ENCODE assay signal across 8 cellular contexts in the genomic region with DNA sequence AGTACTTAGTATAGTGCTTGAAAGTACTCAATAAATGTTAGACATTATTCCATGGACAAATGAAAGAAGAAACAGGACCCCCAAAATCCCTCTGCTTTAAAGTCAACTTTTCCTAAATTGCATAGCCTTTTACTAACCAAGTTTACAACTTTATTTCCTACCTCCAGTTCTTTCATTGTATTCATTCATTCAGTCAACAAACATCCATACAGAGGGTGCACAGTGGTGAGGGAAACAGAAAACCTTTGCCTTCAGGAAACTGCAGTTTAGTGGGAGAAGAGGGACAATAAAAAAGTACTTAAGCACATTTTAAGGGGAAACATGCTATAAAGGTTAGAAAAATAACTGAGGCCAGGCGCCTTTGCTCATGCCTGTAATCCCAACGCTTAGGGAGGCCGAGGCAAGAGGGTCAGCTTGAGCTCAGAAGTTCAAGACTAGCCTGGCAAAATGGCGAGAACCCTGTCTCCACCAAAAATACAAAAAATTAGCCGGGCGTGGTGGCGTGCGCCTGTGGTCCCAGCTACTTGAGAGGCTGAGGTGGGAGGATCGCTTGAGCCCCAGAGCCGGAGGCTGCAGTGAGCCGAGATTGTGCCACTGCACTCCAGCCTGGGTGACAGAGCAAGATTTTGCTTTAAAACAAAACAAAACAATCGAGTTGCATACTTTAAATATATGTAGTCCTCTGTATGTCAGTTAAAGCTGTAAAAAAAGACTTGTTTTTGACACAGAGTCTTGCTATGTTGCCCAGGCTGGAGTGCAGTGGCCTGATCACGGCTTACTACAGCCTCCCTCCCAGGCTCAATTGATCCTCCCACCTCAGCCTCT. TPM values are rescaled to one million over a fixed set of nuclear protein-coding genes. Genes with fewer than 3 reads are reported as not detected.
DNase-seq lines count a peak whose midpoint lies in the region; FAIRE-seq and TF ChIP-seq lines count a peak whose summit lies in the region.

No MANE protein-coding gene starts in this region.

- no peak for TF ChIP-seq CTCF in keratinocyte (optimal IDR thresholded peaks at IDR 0.05 in 1 of 3, IDR thresholded peaks at IDR 0.05 in 1 of 3, conservative IDR thresholded peaks at IDR 0.05 in 1 of 3; ENCODE audit: extremely low read depth in 1 of 3, insufficient read depth in 2 of 3, low read length in 3 of 3)

- H3K4me1 Mint-ChIP-seq in T-helper 2 cell treated with Interferon-gamma antibody and Interleukin-4, amounts not matched to agents 5 μg/mL and 100 μg/mL, for 36 hours (ENCODE audit: low read depth) = peaks cover 63% of the 10 kb centered on the region
- H3K4me1 Mint-ChIP-seq in activated naive CD8-positive, alpha-beta T cell (ENCODE audit: low read depth) = peaks cover 58% of the 10 kb centered on the region

- H3K4me3 Mint-ChIP-seq in T-helper 2 cell treated with Interferon-gamma antibody and Interleukin-4, amounts not matched to agents 5 μg/mL and 100 μg/mL, for 36 hours = peak overlapping the region; percentile 99
- peak overlapping the region; percentile 92 for H3K4me3 Mint-ChIP-seq in activated naive CD8-positive, alpha-beta T cell

- no peak for DNase-seq in T-helper 2 cell treated with Interferon-gamma antibody and Interleukin-4, amounts not matched to agents 5 μg/mL and 100 μg/mL, for 36 hours (ENCODE audit: low spot score)
- DNase-seq in T-helper 2 cell = no peak
- DNase-seq in keratinocyte (ENCODE audit: low read depth, low spot score) = no peak
- no peak for DNase-seq in SIG-M5 (lab: John Stamatoyannopoulos, UW)
- DNase-seq in OCI-M1 (lab: John Stamatoyannopoulos, UW) = no peak
- no peak for DNase-seq in superior temporal gyrus (ENCODE audit: extremely low spot score)

- no peaks in the 10 kb centered on the region for H3K27me3 Mint-ChIP-seq in T-helper 2 cell treated with Interferon-gamma antibody and Interleukin-4, amounts not matched to agents 5 μg/mL and 100 μg/mL, for 36 hours (ENCODE audit: low read depth)
- H3K27me3 Mint-ChIP-seq in activated naive CD8-positive, alpha-beta T cell = no peaks in the 10 kb centered on the region

- H3K27ac Mint-ChIP-seq in T-helper 2 cell treated with Interferon-gamma antibody and Interleukin-4, amounts not matched to agents 5 μg/mL and 100 μg/mL, for 36 hours = peak overlapping the region; percentile 100
- peak overlapping the region; percentile 98 for H3K27ac Mint-ChIP-seq in activated naive CD8-positive, alpha-beta T cell

- H3K27ac ChIP-seq in keratinocyte (ENCODE audit: control insufficient read depth, insufficient read depth, low read length) = peak overlapping the region; percentile 98
- peak overlapping the region; percentile 96 for H3K27ac ChIP-seq in subcutaneous abdominal adipose tissue (ENCODE audit: low read depth, low read length)

- no peak overlapping the region for H2AFZ ChIP-seq in keratinocyte (ENCODE audit: control insufficient read depth, low read length)

- dilution Hi-C loops in keratinocyte (cut with MboI; ENCODE audit: extremely low pct_ligation_motif_present, low sequenced_read_pairs) = no loop called here

- H3K36me3 ChIP-seq in keratinocyte (ENCODE audit: control insufficient read depth in 2 of 2, extremely low read depth in 1 of 2, insufficient read depth in 2 of 2, low read length in 2 of 2) (no peaks in the 10 kb centered on the region), subcutaneous abdominal adipose tissue (ENCODE audit: control insufficient read depth in 5 of 5, insufficient read depth in 5 of 5, low read length in 5 of 5) (no peaks in the 10 kb centered on the region)

- H4K20me1 ChIP-seq in keratinocyte (ENCODE audit: control insufficient read depth, extremely low read depth, insufficient read depth, low read length) = no peaks in the 10 kb centered on the region

- no peaks in the 10 kb centered on the region for H3K9me1 ChIP-seq in keratinocyte (ENCODE audit: control insufficient read depth, extremely low read depth, insufficient read depth, low read length)

- H3K4me1 ChIP-seq in keratinocyte (ENCODE audit: control insufficient read depth, extremely low read depth, insufficient read depth, low read length) (peaks cover 29% of the 10 kb centered on the region), subcutaneous abdominal adipose tissue (ENCODE audit: control insufficient read depth in 5 of 5, insufficient read depth in 5 of 5, low read length in 5 of 5) (peaks cover 0 to 24% (median 17%) of the 10 kb centered on the region in 5 donors)

- peaks cover 9% of the 10 kb centered on the region for H3K36me3 Mint-ChIP-seq in T-helper 2 cell treated with Interferon-gamma antibody and Interleukin-4, amounts not matched to agents 5 μg/mL and 100 μg/mL, for 36 hours (ENCODE audit: low read depth)
- no peaks in the 10 kb centered on the region for H3K36me3 Mint-ChIP-seq in activated naive CD8-positive, alpha-beta T cell

- no peaks in the 10 kb centered on the region for H3K9me3 Mint-ChIP-seq in T-helper 2 cell treated with Interferon-gamma antibody and Interleukin-4, amounts not matched to agents 5 μg/mL and 100 μg/mL, for 36 hours
- H3K9me3 Mint-ChIP-seq in activated naive CD8-positive, alpha-beta T cell (ENCODE audit: low read depth) = no peaks in the 10 kb centered on the region

- peaks cover 24% of the 10 kb centered on the region for H3K79me2 ChIP-seq in keratinocyte (ENCODE audit: control insufficient read depth, insufficient read depth, low read length)

- FAIRE-seq in keratinocyte (lab: Jason Lieb, UNC) = no peak

- H3K4me3 ChIP-seq in keratinocyte (ENCODE audit: control insufficient read depth in 2 of 3, extremely low read depth in 1 of 3, insufficient read depth in 2 of 3, low read depth in 1 of 3, low read length in 3 of 3) (peak overlapping the region; percentile 72 to 90 (median 84)), subcutaneous abdominal adipose tissue (ENCODE audit: low read depth in 1 of 5, low read length in 5 of 5) (peak overlapping the region; percentile 78 to 98 (median 90))

- peak overlapping the region; percentile 66 for H3K4me2 ChIP-seq in keratinocyte (ENCODE audit: control insufficient read depth, extremely low read depth, insufficient read depth, low read depth, low read length)

- H3K9me3 ChIP-seq in keratinocyte (ENCODE audit: control insufficient read depth, low read depth, low read length) = no peaks in the 10 kb centered on the region
- H3K9me3 ChIP-seq in subcutaneous abdominal adipose tissue (ENCODE audit: control insufficient read depth in 5 of 5, low read length in 5 of 5) = no peaks in the 10 kb centered on the region

- H3K27me3 ChIP-seq in keratinocyte (ENCODE audit: control insufficient read depth, extremely low read depth, insufficient read depth, low read length) = no peaks in the 10 kb centered on the region
- no peaks in the 10 kb centered on the region for H3K27me3 ChIP-seq in subcutaneous abdominal adipose tissue (ENCODE audit: control insufficient read depth in 5 of 5, insufficient read depth in 4 of 5, low read length in 5 of 5)

- H3K9ac ChIP-seq in keratinocyte (ENCODE audit: control insufficient read depth, extremely low read depth, insufficient read depth, low read length) (peak overlapping the region; percentile 95), subcutaneous abdominal adipose tissue (ENCODE audit: low read length in 5 of 5) (peak overlapping the region in 4 of 5 donors; percentile 93 to 96 (median 94))

RNA-seq across cellular contexts. Expression of a gene that starts 1.1 kb away (rescaled TPM):
- polyA plus RNA-seq in keratinocyte = 6.0 to 10.0 TPM (median 6.5 TPM) in 3 replicates
- polyA plus RNA-seq in keratinocyte (2011; ENCODE audit: low read depth) = 9.5 TPM
- polyA plus RNA-seq in keratinocyte (2011; cell fraction: cytosol; rRNA removed) = 3.8 and 8.8 TPM in 2 replicates
- 11.6 and 13.3 TPM in 2 replicates for polyA plus RNA-seq in keratinocyte (2011; cell fraction: nucleus; rRNA removed)
- polyA plus RNA-seq in keratinocyte (2012; ENCODE audit: low replicate concordance) = 3.3 and 6.9 TPM in 2 replicates
- polyA minus RNA-seq in keratinocyte = 7.0 to 31.9 TPM (median 18.5 TPM) in 3 replicates
- polyA minus RNA-seq in keratinocyte (2011; cell fraction: cytosol; rRNA and poly(A)+ RNA removed) = 9.0 TPM
- polyA minus RNA-seq in keratinocyte (2011; cell fraction: nucleus; rRNA and poly(A)+ RNA removed) = 23.4 and 39.9 TPM in 2 replicates
